In the genomic region with DNA sequence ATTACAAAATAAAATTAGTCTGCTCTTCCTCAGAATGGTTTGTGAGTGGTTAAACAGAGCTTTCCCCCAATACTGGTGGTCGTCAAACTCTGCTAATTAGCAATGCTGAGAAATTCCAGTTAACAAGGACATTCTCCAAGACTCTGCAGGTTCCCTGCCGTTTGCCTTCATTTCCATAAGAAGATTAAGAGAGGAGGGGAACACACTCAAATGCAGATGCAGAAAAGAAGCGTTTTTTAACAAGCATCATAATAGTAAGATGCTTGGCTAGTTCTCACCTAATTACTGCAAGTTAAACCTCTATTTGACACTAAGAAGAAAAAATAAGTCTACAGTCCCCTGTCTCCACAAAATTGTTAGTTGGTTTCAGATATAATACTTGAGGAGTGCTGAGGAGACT, we compare ENCODE assay signal across 20 cellular contexts. TPM values are rescaled to one million over a fixed set of nuclear protein-coding genes. Genes with fewer than 3 reads are reported as not detected.
DNase-seq lines count a peak whose midpoint lies in the region; ATAC-seq and TF ChIP-seq lines count a peak whose summit lies in the region.
"Had no signal": no experiment of that assay in that cellular context is flagged by ENCODE, and none has a peak within 500 bp of the region (broad histone marks: within the 10 kb centered on the region; RNA-seq: fewer than 3 reads in every experiment).

No MANE protein-coding gene starts in this region.

- no peaks in the 10 kb centered on the region for H3K36me3 Mint-ChIP-seq in endodermal cell (ENCODE audit: low read depth)
- peaks cover 10% of the 10 kb centered on the region for H3K36me3 Mint-ChIP-seq in neural crest cell (ENCODE audit: low read depth)

- POLR2A ChIA-PET in A673 (lab: Charles Lee; ENCODE audit: low non-redundant PET), result no interaction called here

- ATAC-seq in GM21619 (IDR thresholded peaks at IDR 0.05; ENCODE audit: unreplicated experiment), result no peak
- no peak for ATAC-seq in GM19035 (IDR thresholded peaks at IDR 0.05; ENCODE audit: unreplicated experiment)
- ATAC-seq: Panc1 had no signal

- CTCF ChIA-PET in A673 (lab: Charles Lee), result no interaction called here

- H3K27ac Mint-ChIP-seq in endodermal cell, result no peak overlapping the region
- no peak overlapping the region for H3K27ac Mint-ChIP-seq in neural crest cell (ENCODE audit: unreplicated experiment)
- H3K27ac Mint-ChIP-seq: CD8-positive, alpha-beta memory T cell had no signal

- peak; percentile 45 for DNase-seq in A673 (ENCODE audit: low spot score)
- no peak for DNase-seq in SK-N-MC (ENCODE audit: low read depth, low spot score)
- DNase-seq in endodermal cell, result peak; percentile 64
- DNase-seq in neural crest cell (ENCODE audit: low read depth, low spot score), result no peak
- no peak for DNase-seq in lower leg skin (ENCODE audit: low spot score in 2 of 2)
- no peak for DNase-seq in midbrain (lab: John Stamatoyannopoulos, UW)
- DNase-seq: CD8-positive, alpha-beta memory T cell; DMS79; GM23248; NCI-H1048; NCI-H146; NCI-H2081; NCI-H510A treated with DMSO at 0.1 percent for 48 hours had no signal

- WGBS in endodermal cell (ENCODE audit: insufficient coverage in 1 of 2, insufficient read length in 1 of 2), 2 experiments, result 0 to 1% methylated on average over 2 to 3 of the region's 3 CpGs
- 19 to 25% methylated on average over 3 of the region's 3 CpGs for WGBS in lower leg skin, 2 donors

- H3K4me3 ChIP-seq in A673 (ENCODE audit: low read depth, low read length, poor library complexity, severe bottlenecking) (no peak overlapping the region), SK-N-MC (peak overlapping the region; percentile 41; the same call in 1 of the 2 replicates), endodermal cell (ENCODE audit: low read length) (no peak overlapping the region), lower leg skin (ENCODE audit: low read depth, poor library complexity, severe bottlenecking) (no peak overlapping the region)
- H3K4me3 ChIP-seq: BLaER1, GM23248 had no signal

- H3K4me1 Mint-ChIP-seq in endodermal cell (peaks cover 43% of the 10 kb centered on the region), neural crest cell (peaks cover 45% of the 10 kb centered on the region)

- TF ChIP-seq CTCF in A673 (conservative IDR thresholded peaks at IDR 0.05; ENCODE audit: low read depth, low read length), result no peak
- no peak for TF ChIP-seq CTCF in endodermal cell (conservative IDR thresholded peaks at IDR 0.05)
- no peak for TF ChIP-seq CTCF in neural crest cell (conservative IDR thresholded peaks at IDR 0.05)
- no peak for TF ChIP-seq CTCF in lower leg skin (IDR thresholded peaks at IDR 0.05)

- H3K27me3 ChIP-seq in A673 (replicated peaks; ENCODE audit: insufficient read depth, low read depth, low read length, poor library complexity) (no peaks in the 10 kb centered on the region), endodermal cell (ENCODE audit: control insufficient read depth, insufficient read depth, low read length, poor library complexity, severe bottlenecking) (peaks cover 84% of the 10 kb centered on the region)

- H3K9ac ChIP-seq in SK-N-MC (ENCODE audit: insufficient read length), result peak overlapping the region; percentile 19
- no peak overlapping the region for H3K9ac ChIP-seq in endodermal cell (ENCODE audit: extremely low read depth, low read length, poor library complexity, severe bottlenecking)
- H3K9ac ChIP-seq: BLaER1, GM23248 had no signal

- H3K36me3 ChIP-seq in A673 (ENCODE audit: insufficient read depth, low read length, poor library complexity, severe bottlenecking) (no peaks in the 10 kb centered on the region), SK-N-MC (ENCODE audit: insufficient read depth, low read length) (no peaks in the 10 kb centered on the region), endodermal cell (ENCODE audit: control insufficient read depth, insufficient read depth, low read length) (no peaks in the 10 kb centered on the region)
- H3K36me3 ChIP-seq: BLaER1 had no signal

- H3K9me3 Mint-ChIP-seq in endodermal cell (no peaks in the 10 kb centered on the region), neural crest cell (no peaks in the 10 kb centered on the region)

- no TSS peak for BruUV-seq in A673 (replicated peaks; lab: Mats Ljungman, UMichigan)

- H3K9me3 ChIP-seq in A673 (ENCODE audit: low read depth, low read length, poor library complexity, severe bottlenecking), result no peaks in the 10 kb centered on the region
- H3K9me3 ChIP-seq in SK-N-MC (ENCODE audit: low read depth, low read length), result no peaks in the 10 kb centered on the region
- H3K9me3 ChIP-seq in endodermal cell (ENCODE audit: control insufficient read depth, low read length), result no peaks in the 10 kb centered on the region

- H3K27me3 Mint-ChIP-seq in endodermal cell (ENCODE audit: insufficient read depth) (peaks cover 41% of the 10 kb centered on the region), neural crest cell (ENCODE audit: low read depth) (no peaks in the 10 kb centered on the region)

- H3K4me1 ChIP-seq in A673 (ENCODE audit: insufficient read depth, low read length, poor library complexity, severe bottlenecking), result peaks cover 41% of the 10 kb centered on the region
- H3K4me1 ChIP-seq in endodermal cell (ENCODE audit: control insufficient read depth, insufficient read depth, low read length), result peaks cover 10% of the 10 kb centered on the region
- H3K4me1 ChIP-seq: BLaER1 had no signal

- intact Hi-C loops in A673 (cut with micrococcal nuclease; ENCODE audit: unreplicated experiment) (loop anchor here (5.0 kb wide), 1 partner anchor 784 kb away; no protein-coding TSS in a partner anchor), lower leg skin (cut with DNase I; ENCODE audit: low total_unique reads) (loop anchor here (10.0 kb wide), 2 partner anchors 373 to 977 kb away; no protein-coding TSS in a partner anchor)

- no peak overlapping the region for H3K4me3 Mint-ChIP-seq in endodermal cell
- H3K4me3 Mint-ChIP-seq in neural crest cell, result peak overlapping the region; percentile 60
- H3K4me3 Mint-ChIP-seq: CD8-positive, alpha-beta memory T cell had no signal

- no peak overlapping the region for H3K27ac ChIP-seq in A673 (ENCODE audit: low read depth, low read length, poor library complexity, severe bottlenecking)
- H3K27ac ChIP-seq in SK-N-MC, result peak overlapping the region; percentile 2; the same call in 1 of the 2 replicates
- H3K27ac ChIP-seq in endodermal cell (ENCODE audit: low read depth, low read length), result no peak overlapping the region
- H3K27ac ChIP-seq: 22Rv1, BLaER1, GM23248 had no signal

- TF ChIP-seq POLR2A in lower leg skin (IDR thresholded peaks at IDR 0.05), result no peak

RNA-seq across cellular contexts. Expression of gene SOX2, which starts 3.7 kb away (rescaled TPM):
- 62.0 and 64.3 TPM in 2 replicates for total RNA-seq in A673 (2021)
- total RNA-seq in endodermal cell, result 10 to 100 TPM in 1 of 2 donors, 1 to 10 TPM in 1; 1.8 to 39.5 TPM
- 240 TPM for polyA plus RNA-seq in endodermal cell (2013, experiment 1 of 2)
- polyA plus RNA-seq in endodermal cell (2013, experiment 2 of 2), result 203 TPM
- total RNA-seq in neural crest cell, result 105 and 110 TPM in 2 replicates
- total RNA-seq in lower leg skin, result 1 to 10 TPM in 3 of 4 donors, under 1 TPM in 1; 0.20 to 3.3 (median 1.1) TPM
- total RNA-seq: CD8-positive, alpha-beta memory T cell; G401; GM23248; MCF 10A had no signal
- polyA plus RNA-seq: CD8-positive, alpha-beta memory T cell; GM23248 had no signal

Comparison
In these comparisons a context has a peak if more than half of its experiments do, and no peak if none do; other contexts are left out.
1. DNase-seq: peak in A673 (single experiment) and endodermal cell (single experiment); none in SK-N-MC (single experiment), neural crest cell (single experiment), lower leg skin (0 of 2) and midbrain (single experiment).